13 cellular contexts compared by ENCODE assay signal in genomic region chr3:105791134-105791533, GRCh38.
DNase-seq lines count a peak whose midpoint lies in the region; ATAC-seq and TF ChIP-seq lines count a peak whose summit lies in the region.
"Had no signal": no experiment of that assay in that cellular context is flagged by ENCODE, and none has a peak within 500 bp of the region (broad histone marks: within the 10 kb centered on the region; RNA-seq: fewer than 3 reads in every experiment).

No MANE protein-coding gene starts in this region.

- no peaks in the 10 kb centered on the region for H3K36me3 ChIP-seq in BJ (ENCODE audit: control insufficient read depth, insufficient read depth, low read length)
- H3K36me3 ChIP-seq: HAP-1 had no signal

- ATAC-seq in sciatic nerve = peak; percentile 70
- ATAC-seq in GM21529 (IDR thresholded peaks at IDR 0.05; ENCODE audit: unreplicated experiment) = no peak
- ATAC-seq: GM12878 had no signal

- intact Hi-C loops in sciatic nerve (cut with DNase I) = loop anchor here (5.0 kb wide), 1 partner anchor 636 kb away; no protein-coding TSS in a partner anchor

- POLR2A ChIA-PET in BJ (lab: Charles Lee) = no interaction called here

- no peak for TF ChIP-seq CTCF in BJ (IDR thresholded peaks at IDR 0.05; ENCODE audit: insufficient read depth, low read depth, low read length)
- TF ChIP-seq CTCF in fibroblast of pulmonary artery (IDR thresholded peaks at IDR 0.05; ENCODE audit: low read length, missing control alignments) = no peak

- DNase-seq in BJ (ENCODE audit: low read depth) (peak; percentile 30), RPMI7951 (ENCODE audit: low read depth) (peak; percentile 30), fibroblast of pulmonary artery (ENCODE audit: low read depth) (peak; percentile 73), sciatic nerve (ENCODE audit: low spot score) (no peak), pons (ENCODE audit: low spot score) (no peak), glomerular visceral epithelial cell (ENCODE audit: extremely low spot score) (no peak), RKO (ENCODE audit: low spot score) (no peak)
- DNase-seq: Calu3; NCI-H187; NK-92 treated with Interleukin-12 subunit alpha and Interleukin-12 subunit beta, amount 100 ng/mL, for 24 hours had no signal

- CTCF ChIA-PET in BJ (lab: Yijun Ruan, JAX) = no interaction called here

- no peaks in the 10 kb centered on the region for H3K27me3 ChIP-seq in BJ (ENCODE audit: control insufficient read depth, insufficient read depth, low read length)

- H3K4me3 ChIP-seq in BJ (ENCODE audit: low read depth, low read length) (no peak overlapping the region), fibroblast of pulmonary artery (replicated peaks; ENCODE audit: low read depth, low read length) (no peak overlapping the region)
- H3K4me3 ChIP-seq: GM12878, HAP-1 had no signal

Comparison
In these comparisons a context has a peak if more than half of its experiments do, and no peak if none do; other contexts are left out.
1. DNase-seq: peak in BJ (single experiment), RPMI7951 (single experiment) and fibroblast of pulmonary artery (single experiment); none in sciatic nerve (single experiment), pons (single experiment), glomerular visceral epithelial cell (single experiment) and RKO (single experiment).